8 cellular contexts compared by ENCODE assay signal in the genomic region with DNA sequence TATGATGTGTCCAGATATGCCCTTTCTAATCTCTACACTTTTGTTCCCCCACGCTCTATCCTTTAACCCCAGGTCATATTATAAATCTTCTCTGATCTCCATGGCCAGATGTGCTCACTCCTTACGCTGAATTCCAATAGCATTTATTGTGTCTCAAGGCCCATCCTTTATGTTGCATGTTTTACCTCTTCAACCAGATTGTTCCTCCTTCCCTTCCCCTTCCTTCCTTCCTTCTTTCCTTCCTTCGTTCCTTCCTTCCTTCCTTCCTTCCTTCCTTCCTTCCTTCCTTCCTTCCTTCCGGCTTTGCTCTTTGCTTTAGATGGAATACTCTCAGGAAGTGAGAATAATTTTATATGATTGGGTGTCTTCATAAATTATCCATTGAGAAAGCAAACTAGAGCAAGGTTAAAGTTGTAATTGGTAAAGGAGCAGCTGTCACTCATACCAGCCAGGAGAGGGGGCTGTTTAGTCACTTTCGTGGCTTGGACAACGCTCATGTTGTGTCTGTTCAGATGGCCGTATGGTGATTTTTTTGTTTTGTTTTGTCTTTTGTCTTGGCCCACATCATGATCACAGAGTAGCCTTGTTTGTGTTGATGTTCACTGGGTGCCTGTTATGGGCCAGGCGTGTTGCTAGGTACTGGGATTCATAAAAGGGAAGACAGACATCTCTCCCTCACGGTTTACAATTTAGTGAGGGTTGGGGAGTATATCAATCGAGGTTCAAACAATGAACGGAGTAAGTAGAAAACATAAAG.
A peak's percentile ranks its signal among the peaks of the same experiment; 100 is the strongest.
DNase-seq lines count a peak whose midpoint lies in the region; ATAC-seq, FAIRE-seq and TF ChIP-seq lines count a peak whose summit lies in the region.
"Had no signal": no experiment of that assay in that cellular context is flagged by ENCODE, and none has a peak within 500 bp of the region (broad histone marks: within the 10 kb centered on the region; RNA-seq: fewer than 3 reads in every experiment).

No MANE protein-coding gene starts in this region.

- no peak overlapping the region for H3K9ac ChIP-seq in OCI-LY3 (ENCODE audit: low read length)

- FAIRE-seq in GM12892 (lab: Jason Lieb, UNC) = no peak

- peak; percentile 57 for TF ChIP-seq CTCF in GM10266 (IDR thresholded peaks at IDR 0.05; ENCODE audit: control insufficient read depth, insufficient read depth, low read depth, missing control alignments)
- TF ChIP-seq CTCF in OCI-LY3 (IDR thresholded peaks at IDR 0.05; ENCODE audit: low read depth, low read length) = peak; percentile 75

- intact Hi-C loops in posterior cingulate gyrus (cut with DNase I) = loop anchor here (2.0 kb wide), 2 partner anchors 109 to 719 kb away; no protein-coding TSS in a partner anchor

- no peaks in the 10 kb centered on the region for H4K20me1 ChIP-seq in OCI-LY3 (ENCODE audit: insufficient read depth, low read length)

- peaks cover 7% of the 10 kb centered on the region for H3K4me1 ChIP-seq in OCI-LY3 (ENCODE audit: low read length)

- peak overlapping the region; percentile 53 for H3K4me2 ChIP-seq in OCI-LY3 (ENCODE audit: low read length)

- H3K36me3 ChIP-seq in OCI-LY3 (replicated peaks; ENCODE audit: low read depth, low read length) = no peaks in the 10 kb centered on the region

- H2AFZ ChIP-seq in OCI-LY3 (ENCODE audit: low read depth, low read length) = peak overlapping the region; percentile 47

- peaks cover 2% of the 10 kb centered on the region; the same call in 1 of the 2 replicates for H3K27me3 ChIP-seq in OCI-LY3 (ENCODE audit: low read depth, low read length)

- ATAC-seq in HG02870 (IDR thresholded peaks at IDR 0.05; ENCODE audit: unreplicated experiment) = peak; percentile 53

- DNase-seq in GM10266 (ENCODE audit: extremely low spot score) (no peak), fibroblast of gingiva (ENCODE audit: low read depth) (peak; percentile 26), posterior cingulate gyrus (peak in 7 of 10 donors; percentile 14 to 85 (median 56)), GM12892 (ENCODE audit: insufficient read length) (no peak)
- no peak for DNase-seq in stimulated activated CD4-positive, alpha-beta T cell treated with anti-CD3 and anti-CD28 coated beads, Interleukin-1b, Interleukin-23, amount 100 ng/mL, for 48 hours

- no peaks in the 10 kb centered on the region for H3K79me2 ChIP-seq in OCI-LY3 (ENCODE audit: low read length)

- H3K4me3 ChIP-seq in OCI-LY3 (ENCODE audit: low read length) = peak overlapping the region; percentile 44
- H3K4me3 ChIP-seq: skin epidermis had no signal

- no peaks in the 10 kb centered on the region for H3K9me3 ChIP-seq in OCI-LY3 (ENCODE audit: insufficient read depth, low read length)

- no peak overlapping the region for H3K27ac ChIP-seq in OCI-LY3 (ENCODE audit: low read length)
- H3K27ac ChIP-seq: skin epidermis had no signal

- TF ChIP-seq POLR2A in GM12892 (IDR thresholded peaks at IDR 0.05; ENCODE audit: low read depth, low read length) = no peak

Comparison
In these comparisons a context has a peak if more than half of its experiments do, and no peak if none do; other contexts are left out.
1. DNase-seq: peak in fibroblast of gingiva (single experiment) and posterior cingulate gyrus (7 of 10); none in GM10266 (single experiment), GM12892 (single experiment) and stimulated activated CD4-positive, alpha-beta T cell treated with anti-CD3 and anti-CD28 coated beads, Interleukin-1b, Interleukin-23, amount 100 ng/mL, for 48 hours (single experiment).